16 cellular contexts compared by ENCODE assay signal in genomic region chr5:109759304-109759703, GRCh38.
DNase-seq lines count a peak whose midpoint lies in the region; ATAC-seq, FAIRE-seq and TF ChIP-seq lines count a peak whose summit lies in the region.
"Had no signal": no experiment of that assay in that cellular context is flagged by ENCODE, and none has a peak within 500 bp of the region (broad histone marks: within the 10 kb centered on the region; RNA-seq: fewer than 3 reads in every experiment).

No MANE protein-coding gene starts in this region.

- no peak overlapping the region for H2AFZ ChIP-seq in DND-41 (ENCODE audit: low read depth, low read length)
- H2AFZ ChIP-seq in astrocyte (ENCODE audit: low read depth, low read length) = no peak overlapping the region

- H3K4me1 Mint-ChIP-seq in astrocyte (ENCODE audit: low read depth, unreplicated experiment) = peaks cover 22% of the 10 kb centered on the region

- no peak overlapping the region for H3K4me3 Mint-ChIP-seq in astrocyte (ENCODE audit: unreplicated experiment)
- H3K4me3 Mint-ChIP-seq: activated naive CD8-positive, alpha-beta T cell; effector memory CD8-positive, alpha-beta T cell had no signal

- H3K27ac Mint-ChIP-seq in astrocyte (ENCODE audit: unreplicated experiment) = peak overlapping the region; percentile 79
- H3K27ac Mint-ChIP-seq: activated naive CD8-positive, alpha-beta T cell; effector memory CD8-positive, alpha-beta T cell had no signal

- peaks cover 11% of the 10 kb centered on the region for H3K36me3 Mint-ChIP-seq in astrocyte (ENCODE audit: low read depth, unreplicated experiment)

- DNase-seq in DND-41 (no peak), astrocyte (ENCODE audit: low read depth) (no peak), cerebellar nuclear complex (lab: John Stamatoyannopoulos, UW) (no peak), hypothalamus (lab: John Stamatoyannopoulos, UW) (no peak), NCI-H2029 treated with DMSO at 0.1 percent for 48 hours (lab: John Stamatoyannopoulos, UW) (no peak), anterior cingulate cortex (lab: John Stamatoyannopoulos, UW) (no peak)
- DNase-seq: activated CD4-positive, alpha-beta T cell treated with anti-CD3 and anti-CD28 coated beads for 48 hours; effector memory CD8-positive, alpha-beta T cell; KG1; NCI-H510A; stimulated activated CD4-positive, alpha-beta T cell treated with anti-CD3 and anti-CD28 coated beads, Interleukin-1b, Interleukin-23, amount 100 ng/mL, for 48 hours; stomach had no signal

- H3K27me3 Mint-ChIP-seq in astrocyte (ENCODE audit: low read depth, unreplicated experiment) = no peaks in the 10 kb centered on the region
- H3K27me3 Mint-ChIP-seq: activated naive CD8-positive, alpha-beta T cell; CD4-positive, CD25-positive, alpha-beta regulatory T cell; effector memory CD8-positive, alpha-beta T cell had no signal

- H3K27me3 ChIP-seq in DND-41 (ENCODE audit: insufficient read depth, low read length, poor library complexity) = no peaks in the 10 kb centered on the region
- H3K27me3 ChIP-seq in astrocyte (ENCODE audit: insufficient read depth, low read length) = no peaks in the 10 kb centered on the region
- H3K27me3 ChIP-seq: stomach had no signal

- H3K4me2 ChIP-seq in DND-41 (ENCODE audit: insufficient read depth, low read length) (no peak overlapping the region), astrocyte (ENCODE audit: low read length) (peak overlapping the region; percentile 44)

- peaks cover 36% of the 10 kb centered on the region for H3K79me2 ChIP-seq in DND-41 (ENCODE audit: insufficient read depth, low read length)
- H3K79me2 ChIP-seq in astrocyte (ENCODE audit: insufficient read depth, low read length) = peaks cover 35% of the 10 kb centered on the region

- peaks cover 42% of the 10 kb centered on the region for H3K36me3 ChIP-seq in DND-41 (ENCODE audit: insufficient read depth, low read length)
- H3K36me3 ChIP-seq in astrocyte (ENCODE audit: insufficient read depth, low read length) = peaks cover 9% of the 10 kb centered on the region

- H3K9me3 ChIP-seq in DND-41 (ENCODE audit: insufficient read depth, low read length, severe bottlenecking) (no peaks in the 10 kb centered on the region), astrocyte (ENCODE audit: insufficient read depth, low read depth, low read length) (no peaks in the 10 kb centered on the region)
- H3K9me3 ChIP-seq: stomach had no signal

- peak; percentile 58; the same call in 2 of the 3 replicates for ATAC-seq in DND-41 (ENCODE audit: insufficient read depth, low read depth)
- ATAC-seq in HG02938 (IDR thresholded peaks at IDR 0.05; ENCODE audit: unreplicated experiment) = peak; percentile 46
- ATAC-seq: effector memory CD8-positive, alpha-beta T cell had no signal

- TF ChIP-seq CTCF in DND-41 (IDR thresholded peaks at IDR 0.05; ENCODE audit: borderline replicate concordance, extremely low read depth, low read length, poor library complexity, severe bottlenecking) = no peak
- no peak for TF ChIP-seq CTCF in astrocyte (IDR thresholded peaks at IDR 0.05; ENCODE audit: insufficient read depth, low read depth, low read length)

- H3K9ac ChIP-seq in DND-41 (ENCODE audit: low read depth, low read length) = no peak overlapping the region
- no peak overlapping the region for H3K9ac ChIP-seq in astrocyte (ENCODE audit: low read length)

- H3K27ac ChIP-seq in DND-41 (ENCODE audit: low read length) (peak overlapping the region; percentile 9; the same call in 1 of the 2 replicates), astrocyte (ENCODE audit: low read depth, low read length) (no peak overlapping the region)

- H4K20me1 ChIP-seq in DND-41 (ENCODE audit: insufficient read depth, low read length) = no peaks in the 10 kb centered on the region
- H4K20me1 ChIP-seq in astrocyte (ENCODE audit: insufficient read depth, low read length) = no peaks in the 10 kb centered on the region

- H3K9me3 Mint-ChIP-seq in astrocyte (ENCODE audit: unreplicated experiment) = no peaks in the 10 kb centered on the region

- FAIRE-seq in astrocyte (lab: Jason Lieb, UNC) = no peak
- FAIRE-seq in islet of Langerhans (lab: Jason Lieb, UNC) = peak; percentile 79

- H3K4me3 ChIP-seq in DND-41 (ENCODE audit: low read depth in 1 of 2, low read length in 2 of 2) = no peak overlapping the region
- H3K4me3 ChIP-seq in astrocyte (ENCODE audit: insufficient read depth, low read depth, low read length) = no peak overlapping the region
- H3K4me3 ChIP-seq: stomach had no signal

- H3K4me1 ChIP-seq in DND-41 (ENCODE audit: insufficient read depth, low read length) = peaks cover 9% of the 10 kb centered on the region; the same call in 1 of the 2 replicates
- H3K4me1 ChIP-seq in astrocyte (ENCODE audit: insufficient read depth, low read length) = peaks cover 4% of the 10 kb centered on the region
